In the genomic region with DNA sequence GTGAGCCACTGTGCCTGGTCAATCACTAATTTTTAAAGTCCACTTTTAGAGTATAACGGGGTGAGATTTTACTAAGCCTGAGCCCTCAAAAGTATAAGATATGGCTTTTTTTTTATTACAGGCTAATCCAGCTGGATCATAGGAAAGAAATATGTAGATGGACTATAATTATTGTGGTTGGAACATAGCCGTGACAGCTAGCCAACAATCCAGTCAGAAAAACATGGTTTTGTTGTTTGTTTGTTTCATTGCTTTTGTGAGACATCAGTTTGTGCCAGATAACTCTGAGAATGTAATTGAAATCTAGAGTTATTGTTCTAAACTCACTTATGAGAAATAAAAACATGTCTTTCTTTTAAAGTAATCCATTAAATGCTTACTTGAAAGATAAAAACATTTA, we compare ENCODE assay signal across 1 cellular context.
TF ChIP-seq lines count a peak whose summit lies in the region.

No MANE protein-coding gene starts in this region.

TF ChIP-seq in endothelial cell of umbilical vein, 7 proteins besides CTCF, POLR2A, EP300 and RAD21:
- TF ChIP-seq JUN (IDR thresholded peaks at IDR 0.05; ENCODE audit: borderline replicate concordance, insufficient read depth, insufficient read length, low read depth) (no peak), FOS (IDR thresholded peaks at IDR 0.05; ENCODE audit: borderline replicate concordance, insufficient read depth, low read length) (no peak), MYC (IDR thresholded peaks at IDR 0.05; ENCODE audit: low read depth, low read length) (no peak), POLR2AphosphoS5 (IDR thresholded peaks at IDR 0.05; ENCODE audit: insufficient read depth, low read depth, low read length) (no peak), MAX (IDR thresholded peaks at IDR 0.05; ENCODE audit: insufficient read depth, insufficient read length) (no peak), GATA2 (IDR thresholded peaks at IDR 0.05; ENCODE audit: insufficient read depth, insufficient read length, low read depth, low read length) (no peak), EZH2 (IDR thresholded peaks at IDR 0.05; ENCODE audit: borderline replicate concordance, low read depth, low read length, severe bottlenecking) (no peak)
